In genomic region chr21:29297483-29298347, GRCh38 we compare ENCODE assay signal across 8 cellular contexts. TPM values are rescaled to one million over a fixed set of nuclear protein-coding genes. Genes with fewer than 3 reads are reported as not detected.
DNase-seq lines count a peak whose midpoint lies in the region; ATAC-seq and TF ChIP-seq lines count a peak whose summit lies in the region.

No MANE protein-coding gene starts in this region.

- H3K36me3 ChIP-seq in SJSA1, result peaks cover 3% of the 10 kb centered on the region; the same call in 1 of the 2 replicates
- no peaks in the 10 kb centered on the region for H3K36me3 ChIP-seq in fibroblast of lung (ENCODE audit: control insufficient read depth, insufficient read depth, low read length)

- TF ChIP-seq CTCF in GM12864 (IDR thresholded peaks at IDR 0.05; ENCODE audit: low read depth, low read length, missing control alignments) (no peak), fibroblast of lung (conservative IDR thresholded peaks at IDR 0.05 in 1 of 2, IDR thresholded peaks at IDR 0.05 in 1 of 2; ENCODE audit: low read depth in 1 of 2, low read length in 2 of 2) (no peak)

- peak overlapping the region; percentile 56 for H3K4me2 ChIP-seq in fibroblast of lung (ENCODE audit: extremely low read depth, insufficient read depth, low read length)

- H3K4me1 ChIP-seq in SJSA1 (replicated peaks), result peaks cover 35% of the 10 kb centered on the region
- H3K4me1 ChIP-seq in fibroblast of lung (ENCODE audit: control insufficient read depth, extremely low read depth, insufficient read depth, low read length), result peaks cover 2% of the 10 kb centered on the region

- no peak overlapping the region for H3K27ac ChIP-seq in SJSA1
- peak overlapping the region; percentile 35 for H3K27ac ChIP-seq in fibroblast of lung (ENCODE audit: insufficient read depth, low read length)

- no peaks in the 10 kb centered on the region for H4K20me1 ChIP-seq in fibroblast of lung (ENCODE audit: control insufficient read depth, extremely low read depth, insufficient read depth, low read length)

- no peak for ATAC-seq in HG03521 (IDR thresholded peaks at IDR 0.05; ENCODE audit: unreplicated experiment)

- H3K79me2 ChIP-seq in fibroblast of lung (ENCODE audit: control insufficient read depth, insufficient read depth, low read length), result peaks cover 35% of the 10 kb centered on the region

- H3K27me3 ChIP-seq in SJSA1 (replicated peaks), result no peaks in the 10 kb centered on the region
- no peaks in the 10 kb centered on the region for H3K27me3 ChIP-seq in fibroblast of lung (ENCODE audit: control insufficient read depth, insufficient read depth, low read length)

- H2AFZ ChIP-seq in fibroblast of lung (ENCODE audit: low read length), result peak overlapping the region; percentile 46

- H3K4me3 ChIP-seq in GM12864 (ENCODE audit: low read depth, low read length), result peak overlapping the region; percentile 87
- peak overlapping the region; percentile 64 for H3K4me3 ChIP-seq in SJSA1
- peak overlapping the region in 3 of 4 experiments; percentile 30 to 86 (median 42) for H3K4me3 ChIP-seq in fibroblast of lung (replicated peaks in 1 of 4; ENCODE audit: control extremely low read depth in 1 of 4, insufficient read depth in 1 of 4, low read depth in 3 of 4, low read length in 4 of 4)

- H3K9me3 ChIP-seq in SJSA1 (replicated peaks) (no peaks in the 10 kb centered on the region), fibroblast of lung (ENCODE audit: control insufficient read depth, insufficient read depth, low read depth, low read length) (no peaks in the 10 kb centered on the region)

- peak overlapping the region; percentile 26 for H3K9ac ChIP-seq in fibroblast of lung (ENCODE audit: insufficient read depth, low read length)

- DNase-seq in GM12864 (ENCODE audit: low read depth) (no peak), SJSA1 (ENCODE audit: low read depth in 1 of 2, low spot score in 2 of 2) (no peak), fibroblast of lung (ENCODE audit: low read depth in 2 of 2) (no peak), retina (peak; percentile 13), ureter (ENCODE audit: low spot score) (no peak), COLO668 (lab: John Stamatoyannopoulos, UW; ENCODE audit: unreplicated experiment) (no peak), NCI-H1930 (lab: John Stamatoyannopoulos, UW) (no peak)

RNA-seq across cellular contexts. Expression of gene BACH1, which starts 1.0 kb away (rescaled TPM):
- 46.0 and 47.3 TPM in 2 replicates for total RNA-seq in SJSA1 (2014; rRNA removed; shearing (Covaris generic))
- total RNA-seq in fibroblast of lung (127 and 138 TPM in 2 replicates), ureter (75.7 TPM)
- polyA plus RNA-seq in fibroblast of lung, result 36.4 and 38.2 TPM in 2 replicates
- polyA plus RNA-seq in fibroblast of lung (2012), result 16.9 and 22.6 TPM in 2 replicates
- 58.0 and 88.5 TPM in 2 replicates for polyA minus RNA-seq in fibroblast of lung (ENCODE audit: low replicate concordance)
